Comparison of ENCODE assay signal across 24 cellular contexts in the genomic region with DNA sequence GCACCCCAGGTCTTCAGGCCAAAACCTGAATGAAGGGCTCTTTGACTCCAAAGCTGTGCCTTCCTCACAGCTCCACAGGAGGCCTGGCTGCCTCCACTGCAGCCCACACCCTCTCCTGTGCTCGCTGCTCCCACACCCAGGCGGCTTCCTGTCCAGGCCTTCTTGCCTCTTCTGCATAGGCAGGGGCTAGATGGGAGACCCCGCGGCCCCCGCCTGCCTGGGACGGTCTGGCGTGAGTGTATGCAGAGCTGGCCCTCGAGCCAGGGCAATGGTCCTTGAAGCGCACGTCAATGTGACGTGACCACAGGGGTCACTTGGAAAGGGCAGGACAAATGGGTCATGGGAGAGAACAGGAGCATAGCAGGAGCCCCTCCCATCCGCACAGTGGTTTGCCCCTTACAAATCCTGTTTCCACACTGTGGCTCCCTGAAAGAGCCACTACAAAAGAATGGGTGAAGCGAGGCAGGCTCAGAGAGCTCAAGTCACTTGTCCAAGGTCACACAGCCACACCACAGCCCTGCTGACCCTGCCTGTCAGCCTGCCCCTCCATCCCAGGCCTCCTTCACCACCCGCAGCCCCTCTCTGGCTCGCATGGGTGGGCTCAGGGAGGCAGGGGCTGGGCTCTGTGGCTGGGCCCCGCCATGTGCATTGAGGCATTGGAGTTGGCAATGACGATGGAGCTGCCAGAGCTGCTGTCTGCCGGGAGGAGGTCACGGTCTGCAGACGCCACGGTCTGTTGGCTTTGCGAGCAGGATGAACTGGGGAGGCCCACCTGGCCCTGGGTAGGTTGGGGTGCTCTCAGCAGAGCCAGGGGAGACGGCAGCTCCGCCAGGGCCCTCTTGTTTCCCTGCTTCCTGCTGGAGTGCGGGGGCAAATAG.
DNase-seq lines count a peak whose midpoint lies in the region; ATAC-seq and TF ChIP-seq lines count a peak whose summit lies in the region.
"Had no signal": no experiment of that assay in that cellular context is flagged by ENCODE, and none has a peak within 500 bp of the region (broad histone marks: within the 10 kb centered on the region; RNA-seq: fewer than 3 reads in every experiment).

No MANE protein-coding gene starts in this region.

- CTCF ChIA-PET in Panc1 (lab: Charles Lee), result no interaction called here

- in situ Hi-C loops in Panc1 (cut with HindIII; ENCODE audit: low pct_unique_long_range_greater_than_20kb, low sequenced_read_pairs), result no loop called here

- no peaks in the 10 kb centered on the region for H3K36me3 Mint-ChIP-seq in natural killer cell
- H3K36me3 Mint-ChIP-seq: IgD-negative memory B cell had no signal

- no peak for TF ChIP-seq CTCF in Panc1 (IDR thresholded peaks at IDR 0.05)
- TF ChIP-seq CTCF in testis (IDR thresholded peaks at IDR 0.05), result no peak
- no peak for TF ChIP-seq CTCF in natural killer cell (IDR thresholded peaks at IDR 0.05)

- H3K4me1 Mint-ChIP-seq in natural killer cell, result peaks cover 0 to 6% of the 10 kb centered on the region in 2 donors

- no TSS peak for BruUV-seq in Panc1 (replicated peaks; lab: Mats Ljungman, UMichigan)

- no peak overlapping the region for H3K4me3 Mint-ChIP-seq in natural killer cell
- H3K4me3 Mint-ChIP-seq: CD4-positive, alpha-beta T cell; nephron had no signal

- H3K27ac ChIP-seq in Panc1 (ENCODE audit: low read length) (no peak overlapping the region), testis (no peak overlapping the region)
- H3K27ac ChIP-seq: left lung, PC-9 had no signal

- H3K27me3 ChIP-seq in Panc1 (ENCODE audit: control insufficient read depth, insufficient read depth, low read length) (no peaks in the 10 kb centered on the region), testis (no peaks in the 10 kb centered on the region)
- H3K27me3 ChIP-seq: left lung had no signal

- H3K27ac Mint-ChIP-seq in natural killer cell, result no peak overlapping the region
- H3K27ac Mint-ChIP-seq: CD4-positive, alpha-beta T cell; IgD-negative memory B cell had no signal

- POLR2A ChIA-PET in Panc1 (lab: Charles Lee), result no interaction called here

- H3K36me3 ChIP-seq in Panc1 (ENCODE audit: control insufficient read depth, insufficient read depth, low read length) (no peaks in the 10 kb centered on the region), testis (ENCODE audit: low read depth, missing control alignments) (no peaks in the 10 kb centered on the region)
- H3K36me3 ChIP-seq: left lung had no signal

- no peaks in the 10 kb centered on the region for H3K9me3 Mint-ChIP-seq in natural killer cell
- H3K9me3 Mint-ChIP-seq: CD4-positive, alpha-beta T cell had no signal

- 0 out of 2 replicates have a peak, but pooled peaks have one; percentile 30 for ATAC-seq in Panc1
- ATAC-seq in GM18867 (IDR thresholded peaks at IDR 0.05; ENCODE audit: unreplicated experiment), result no peak
- ATAC-seq in GM21423 (IDR thresholded peaks at IDR 0.05; ENCODE audit: unreplicated experiment), result no peak
- no peak for ATAC-seq in natural killer cell
- ATAC-seq: left lung had no signal

- no peaks in the 10 kb centered on the region for H3K4me1 ChIP-seq in Panc1 (ENCODE audit: control insufficient read depth, insufficient read depth, low read length)
- peaks cover 8% of the 10 kb centered on the region for H3K4me1 ChIP-seq in testis
- H3K4me1 ChIP-seq: left lung had no signal

- H3K4me3 ChIP-seq in Panc1 (ENCODE audit: low read depth in 2 of 2, low read length in 2 of 2), result no peak overlapping the region
- H3K4me3 ChIP-seq in testis, result no peak overlapping the region
- H3K4me3 ChIP-seq: left lung, PC-9 had no signal

- H3K27me3 Mint-ChIP-seq in natural killer cell (ENCODE audit: low read depth in 2 of 2), result no peaks in the 10 kb centered on the region
- H3K27me3 Mint-ChIP-seq: IgD-negative memory B cell had no signal

- intact Hi-C loops in Panc1 (cut with micrococcal nuclease; ENCODE audit: unreplicated experiment), result no loop called here
- intact Hi-C loops in testis (cut with DNase I; ENCODE audit: low total_unique reads), result no loop called here
- intact Hi-C loops in natural killer cell (cut with micrococcal nuclease), result no loop called here

- 80% methylated on average over 12 to 25 of the region's 25 CpGs for WGBS in testis, 2 donors

- H3K9me3 ChIP-seq in Panc1 (ENCODE audit: control insufficient read depth, insufficient read depth, low read depth, low read length), result 0 out of 2 replicates have a peak, but pooled peaks cover 5% of the 10 kb centered on the region
- no peaks in the 10 kb centered on the region for H3K9me3 ChIP-seq in testis
- H3K9me3 ChIP-seq: left lung had no signal

- peak; percentile 54 for DNase-seq in ELF-1 (ENCODE audit: low read depth, low spot score)
- DNase-seq in Panc1 (ENCODE audit: low read depth, low spot score), result no peak
- DNase-seq in kidney tubule cell (ENCODE audit: low spot score), result peak; percentile 8
- DNase-seq in testis, result peak; percentile 35
- no peak for DNase-seq in natural killer cell
- DNase-seq: activated CD4-positive, alpha-beta T cell treated with anti-CD3 and anti-CD28 coated beads, Interleukin-2, amount 50 U/mL, for 48 hours; activated CD8-positive, alpha-beta memory T cell treated with anti-CD3 and anti-CD28 coated beads, Interleukin-2, amount 50 U/mL, for 48 hours; activated effector memory CD4-positive, alpha-beta T cell treated with Interleukin-2 at 50 U/mL for 16 hours; CD4-positive, alpha-beta T cell; DMS153; effector CD4-positive, alpha-beta T cell; NCI-H1417 treated with DMSO at 0.1 percent for 48 hours; NCI-H2107; NCI-H510A; PC-9; right cardiac atrium; stimulated activated CD4-positive, alpha-beta T cell treated with anti-CD3 and anti-CD28 coated beads, Interleukin-12 subunit alpha, Interleukin-12 subunit beta, amount 100 ng/mL, for 4 hours; stimulated activated CD4-positive, alpha-beta T cell treated with anti-CD3 and anti-CD28 coated beads, Interleukin-4, amount 100 ng/mL, for 24 hours; stimulated activated naive CD4-positive, alpha-beta T cell had no signal

- no peak for TF ChIP-seq POLR2A in testis (IDR thresholded peaks at IDR 0.05)

Comparison
In these comparisons a context has a peak if more than half of its experiments do, and no peak if none do; other contexts are left out.
1. DNase-seq: peak in ELF-1 (single experiment), kidney tubule cell (single experiment) and testis (single experiment); none in Panc1 (single experiment) and natural killer cell (single experiment).